Comparison of ENCODE assay signal across 28 cellular contexts in genomic region chr9:13721481-13722235, GRCh38.
DNase-seq lines count a peak whose midpoint lies in the region; ATAC-seq, FAIRE-seq and TF ChIP-seq lines count a peak whose summit lies in the region.
"Had no signal": no experiment of that assay in that cellular context is flagged by ENCODE, and none has a peak within 500 bp of the region (broad histone marks: within the 10 kb centered on the region; RNA-seq: fewer than 3 reads in every experiment).

No MANE protein-coding gene starts in this region.

- DNase-seq in SK-N-SH, result no peak
- DNase-seq in astrocyte (ENCODE audit: low read depth), result peak; percentile 93
- DNase-seq in fibroblast of villous mesenchyme (ENCODE audit: low read depth), result peak; percentile 39
- no peak for DNase-seq in NCI-H2081 (lab: John Stamatoyannopoulos, UW)
- no peak for DNase-seq in stomach
- DNase-seq in DMS53 (lab: John Stamatoyannopoulos, UW), result no peak
- DNase-seq: activated CD4-positive, alpha-beta T cell treated with anti-CD3 and anti-CD28 coated beads, Interleukin-2, amount 50 U/mL, for 1 hour; activated effector memory CD4-positive, alpha-beta T cell treated with Interleukin-2 at 50 U/mL for 16 hours; activated naive CD8-positive, alpha-beta T cell treated with anti-CD3 and anti-CD28 coated beads, Interleukin-2, amount 50 U/mL, for 24 hours; C1 segment of cervical spinal cord; Calu3; caudate nucleus; effector CD4-positive, alpha-beta T cell; erythroblast; head of caudate nucleus; left ventricle myocardium superior; MG63; mucosa of descending colon; NCI-H1436 treated with DMSO at 0.1 percent for 48 hours; NCI-H748 treated with DMSO at 0.1 percent for 48 hours; stimulated activated CD4-positive, alpha-beta T cell treated with anti-CD3 and anti-CD28 coated beads, Interleukin-4, amount 100 ng/mL, for 1 hour; stimulated activated naive CD8-positive, alpha-beta T cell treated with anti-CD3 and anti-CD28 coated beads, Interleukin-15, Interleukin-2, amounts not matched to agents 100 U/mL and 50 U/mL, for 24 hours; T-helper 2 cell; WERI-Rb-1 had no signal

- no peak for TF ChIP-seq RAD21 in SK-N-SH (IDR thresholded peaks at IDR 0.05; ENCODE audit: low read length)

- H4K20me1 ChIP-seq in SK-N-SH (ENCODE audit: insufficient read depth) (no peaks in the 10 kb centered on the region), astrocyte (ENCODE audit: insufficient read depth, low read length) (no peaks in the 10 kb centered on the region)

- H3K27ac Mint-ChIP-seq in astrocyte (ENCODE audit: unreplicated experiment), result peak overlapping the region; percentile 60
- H3K27ac Mint-ChIP-seq: activated naive CD8-positive, alpha-beta T cell treated with anti-CD3 and anti-CD28 coated beads, Interleukin-2, amount 50 U/mL, for 24 hours had no signal

- FAIRE-seq in astrocyte (lab: Jason Lieb, UNC), result no peak

- H3F3A ChIP-seq in SK-N-SH (replicated peaks; ENCODE audit: insufficient read depth), result no peaks in the 10 kb centered on the region

- peaks cover 4% of the 10 kb centered on the region for H3K9me3 Mint-ChIP-seq in astrocyte (ENCODE audit: unreplicated experiment)

- H3K36me3 ChIP-seq in SK-N-SH (replicated peaks in 1 of 2; ENCODE audit: control insufficient read depth in 1 of 2, insufficient read depth in 2 of 2, low read length in 1 of 2) (no peaks in the 10 kb centered on the region), astrocyte (ENCODE audit: insufficient read depth, low read length) (no peaks in the 10 kb centered on the region), stomach (no peaks in the 10 kb centered on the region)
- H3K36me3 ChIP-seq: MG63, WERI-Rb-1 had no signal

- H3K27ac ChIP-seq in SK-N-SH (ENCODE audit: low read depth in 2 of 2, low read length in 1 of 2) (no peak overlapping the region), astrocyte (ENCODE audit: low read depth, low read length) (peak overlapping the region; percentile 39), stomach (no peak overlapping the region)
- H3K27ac ChIP-seq: 22Rv1, WERI-Rb-1 had no signal

- H3K4me3 ChIP-seq in SK-N-SH (ENCODE audit: low read depth in 2 of 2, low read length in 1 of 2), result no peak overlapping the region
- H3K4me3 ChIP-seq in astrocyte (ENCODE audit: insufficient read depth, low read depth, low read length), result peak overlapping the region; percentile 1
- H3K4me3 ChIP-seq in fibroblast of villous mesenchyme (ENCODE audit: low read depth, low read length), result no peak overlapping the region
- H3K4me3 ChIP-seq in stomach, result no peak overlapping the region
- H3K4me3 ChIP-seq: MG63, mucosa of descending colon, smooth muscle cell had no signal

- CTCF ChIA-PET in SK-N-SH (lab: Yijun Ruan, JAX), result no interaction called here

- no peaks in the 10 kb centered on the region for H3K36me3 Mint-ChIP-seq in astrocyte (ENCODE audit: low read depth, unreplicated experiment)

- TF ChIP-seq EP300 in SK-N-SH (IDR thresholded peaks at IDR 0.05; ENCODE audit: borderline replicate concordance in 1 of 2, low read depth in 1 of 2, low read length in 1 of 2) (no peak), stomach (IDR thresholded peaks at IDR 0.05) (no peak)

- H3K9me3 ChIP-seq in SK-N-SH, result peaks cover 3% of the 10 kb centered on the region; the same call in 1 of the 2 replicates
- no peaks in the 10 kb centered on the region for H3K9me3 ChIP-seq in astrocyte (ENCODE audit: insufficient read depth, low read depth, low read length)
- H3K9me3 ChIP-seq in stomach, result no peaks in the 10 kb centered on the region
- H3K9me3 ChIP-seq: mucosa of descending colon had no signal

- H3K4me3 Mint-ChIP-seq in astrocyte (ENCODE audit: unreplicated experiment), result no peak overlapping the region
- H3K4me3 Mint-ChIP-seq: activated naive CD8-positive, alpha-beta T cell treated with anti-CD3 and anti-CD28 coated beads, Interleukin-2, amount 50 U/mL, for 24 hours had no signal

- H3K4me1 Mint-ChIP-seq in astrocyte (ENCODE audit: low read depth, unreplicated experiment), result peaks cover 32% of the 10 kb centered on the region
- H3K4me1 Mint-ChIP-seq: activated naive CD8-positive, alpha-beta T cell treated with anti-CD3 and anti-CD28 coated beads, Interleukin-2, amount 50 U/mL, for 24 hours had no signal

- no peak overlapping the region for H2AFZ ChIP-seq in SK-N-SH (ENCODE audit: low read depth)
- H2AFZ ChIP-seq in astrocyte (ENCODE audit: low read depth, low read length), result no peak overlapping the region

- H3K27me3 ChIP-seq in SK-N-SH (ENCODE audit: insufficient read depth) (no peaks in the 10 kb centered on the region), astrocyte (ENCODE audit: insufficient read depth, low read length) (no peaks in the 10 kb centered on the region), stomach (no peaks in the 10 kb centered on the region)

- H3K4me1 ChIP-seq in SK-N-SH (ENCODE audit: control insufficient read depth in 1 of 2, insufficient read depth in 2 of 2, low read depth in 1 of 2, low read length in 1 of 2), result peaks cover 3 to 4% of the 10 kb centered on the region in 2 experiments; a peak in 2 of 4 replicates
- H3K4me1 ChIP-seq in astrocyte (ENCODE audit: insufficient read depth, low read length), result peaks cover 34% of the 10 kb centered on the region
- peaks cover 0 to 11% (median 3%) of the 10 kb centered on the region in 4 donors for H3K4me1 ChIP-seq in stomach

- H3K4me2 ChIP-seq in SK-N-SH (no peak overlapping the region), astrocyte (ENCODE audit: low read length) (peak overlapping the region; percentile 27)
- H3K4me2 ChIP-seq: smooth muscle cell had no signal

- intact Hi-C loops in stomach (cut with DNase I; ENCODE audit: low total_unique reads), result no loop called here

- H3K9me2 ChIP-seq in SK-N-SH, result no peaks in the 10 kb centered on the region

- POLR2A ChIA-PET in SK-N-SH (lab: Yijun Ruan, JAX), result interaction anchor here (0.5 kb wide), 1 partner anchor 1706 kb away, joined by 3 read pairs; no protein-coding TSS in a partner anchor

- TF ChIP-seq POLR2A in stomach (IDR thresholded peaks at IDR 0.05), result no peak

- 24% methylated on average over 1 of the region's 1 CpG for whole genome bisulfite sequencing in SK-N-SH (ENCODE audit: low lambda C conversion rate)
- 68 to 78% (median 70%) methylated on average over 1 of the region's 1 CpG for WGBS in stomach, 5 donors

- H3K27me3 Mint-ChIP-seq in astrocyte (ENCODE audit: low read depth, unreplicated experiment), result peaks cover 2% of the 10 kb centered on the region
- H3K27me3 Mint-ChIP-seq: activated naive CD8-positive, alpha-beta T cell treated with anti-CD3 and anti-CD28 coated beads, Interleukin-2, amount 50 U/mL, for 24 hours had no signal

- no peaks in the 10 kb centered on the region for H3K79me2 ChIP-seq in SK-N-SH (ENCODE audit: insufficient read depth)
- H3K79me2 ChIP-seq in astrocyte (ENCODE audit: insufficient read depth, low read length), result no peaks in the 10 kb centered on the region

- H3K9ac ChIP-seq in SK-N-SH (no peak overlapping the region), astrocyte (ENCODE audit: low read length) (no peak overlapping the region)

- no peak for TF ChIP-seq CTCF in SK-N-SH (IDR thresholded peaks at IDR 0.05)
- TF ChIP-seq CTCF in astrocyte (IDR thresholded peaks at IDR 0.05; ENCODE audit: insufficient read depth, low read depth, low read length), result no peak
- no peak for TF ChIP-seq CTCF in fibroblast of villous mesenchyme (IDR thresholded peaks at IDR 0.05; ENCODE audit: insufficient read depth, low read depth, low read length)
- no peak for TF ChIP-seq CTCF in stomach (IDR thresholded peaks at IDR 0.05)

- no peak for ATAC-seq in SK-N-SH treated with all-trans-retinoic acid at 6 μM for 48 hours
- ATAC-seq in HG03159 (IDR thresholded peaks at IDR 0.05; ENCODE audit: unreplicated experiment), result no peak
- ATAC-seq: activated naive CD8-positive, alpha-beta T cell treated with anti-CD3 and anti-CD28 coated beads, Interleukin-2, amount 50 U/mL, for 24 hours; left ventricle myocardium superior; mucosa of descending colon; stimulated activated naive CD8-positive, alpha-beta T cell treated with anti-CD3 and anti-CD28 coated beads, Interleukin-15, Interleukin-2, amounts not matched to agents 100 U/mL and 50 U/mL, for 24 hours had no signal

TF ChIP-seq in SK-N-SH, 30 proteins besides CTCF, POLR2A, EP300 and RAD21 (continues in another document):
- TF ChIP-seq TCF12 (IDR thresholded peaks at IDR 0.05), result peak; percentile 52; the same call in 1 of the 2 replicates
- TF ChIP-seq, protein P1, sequence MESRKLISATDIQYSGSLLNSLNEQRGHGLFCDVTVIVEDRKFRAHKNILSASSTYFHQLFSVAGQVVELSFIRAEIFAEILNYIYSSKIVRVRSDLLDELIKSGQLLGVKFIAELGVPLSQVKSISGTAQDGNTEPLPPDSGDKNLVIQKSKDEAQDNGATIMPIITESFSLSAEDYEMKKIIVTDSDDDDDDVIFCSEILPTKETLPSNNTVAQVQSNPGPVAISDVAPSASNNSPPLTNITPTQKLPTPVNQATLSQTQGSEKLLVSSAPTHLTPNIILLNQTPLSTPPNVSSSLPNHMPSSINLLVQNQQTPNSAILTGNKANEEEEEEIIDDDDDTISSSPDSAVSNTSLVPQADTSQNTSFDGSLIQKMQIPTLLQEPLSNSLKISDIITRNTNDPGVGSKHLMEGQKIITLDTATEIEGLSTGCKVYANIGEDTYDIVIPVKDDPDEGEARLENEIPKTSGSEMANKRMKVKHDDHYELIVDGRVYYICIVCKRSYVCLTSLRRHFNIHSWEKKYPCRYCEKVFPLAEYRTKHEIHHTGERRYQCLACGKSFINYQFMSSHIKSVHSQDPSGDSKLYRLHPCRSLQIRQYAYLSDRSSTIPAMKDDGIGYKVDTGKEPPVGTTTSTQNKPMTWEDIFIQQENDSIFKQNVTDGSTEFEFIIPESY (IDR thresholded peaks at IDR 0.05; ENCODE audit: borderline replicate concordance, low read depth), result no peak
- TF ChIP-seq GATA2 (CRISPR knock-in tag; IDR thresholded peaks at IDR 0.05), result no peak

TF ChIP-seq in SK-N-SH treated with all-trans-retinoic acid at 6 μM for 48 hours, 23 proteins besides CTCF, POLR2A, EP300 and RAD21 (continues in another document):
- TF ChIP-seq ZFP3 (CRISPR knock-in tag; IDR thresholded peaks at IDR 0.05) (no peak), PPARA (CRISPR knock-in tag; IDR thresholded peaks at IDR 0.05; ENCODE audit: borderline replicate concordance) (no peak), ESRRG (CRISPR knock-in tag; IDR thresholded peaks at IDR 0.05) (no peak)
- TF ChIP-seq, protein P2, sequence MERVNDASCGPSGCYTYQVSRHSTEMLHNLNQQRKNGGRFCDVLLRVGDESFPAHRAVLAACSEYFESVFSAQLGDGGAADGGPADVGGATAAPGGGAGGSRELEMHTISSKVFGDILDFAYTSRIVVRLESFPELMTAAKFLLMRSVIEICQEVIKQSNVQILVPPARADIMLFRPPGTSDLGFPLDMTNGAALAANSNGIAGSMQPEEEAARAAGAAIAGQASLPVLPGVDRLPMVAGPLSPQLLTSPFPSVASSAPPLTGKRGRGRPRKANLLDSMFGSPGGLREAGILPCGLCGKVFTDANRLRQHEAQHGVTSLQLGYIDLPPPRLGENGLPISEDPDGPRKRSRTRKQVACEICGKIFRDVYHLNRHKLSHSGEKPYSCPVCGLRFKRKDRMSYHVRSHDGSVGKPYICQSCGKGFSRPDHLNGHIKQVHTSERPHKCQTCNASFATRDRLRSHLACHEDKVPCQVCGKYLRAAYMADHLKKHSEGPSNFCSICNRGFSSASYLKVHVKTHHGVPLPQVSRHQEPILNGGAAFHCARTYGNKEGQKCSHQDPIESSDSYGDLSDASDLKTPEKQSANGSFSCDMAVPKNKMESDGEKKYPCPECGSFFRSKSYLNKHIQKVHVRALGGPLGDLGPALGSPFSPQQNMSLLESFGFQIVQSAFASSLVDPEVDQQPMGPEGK (CRISPR knock-in tag; IDR thresholded peaks at IDR 0.05; ENCODE audit: borderline replicate concordance), result no peak

Comparison
In these comparisons a context has a peak if more than half of its experiments do, and no peak if none do; other contexts are left out.
1. DNase-seq: peak in astrocyte (single experiment) and fibroblast of villous mesenchyme (single experiment); none in SK-N-SH (single experiment), NCI-H2081 (0 of 2), stomach (single experiment) and DMS53 (single experiment).